Comparison of ENCODE assay signal across 21 cellular contexts in the genomic region with DNA sequence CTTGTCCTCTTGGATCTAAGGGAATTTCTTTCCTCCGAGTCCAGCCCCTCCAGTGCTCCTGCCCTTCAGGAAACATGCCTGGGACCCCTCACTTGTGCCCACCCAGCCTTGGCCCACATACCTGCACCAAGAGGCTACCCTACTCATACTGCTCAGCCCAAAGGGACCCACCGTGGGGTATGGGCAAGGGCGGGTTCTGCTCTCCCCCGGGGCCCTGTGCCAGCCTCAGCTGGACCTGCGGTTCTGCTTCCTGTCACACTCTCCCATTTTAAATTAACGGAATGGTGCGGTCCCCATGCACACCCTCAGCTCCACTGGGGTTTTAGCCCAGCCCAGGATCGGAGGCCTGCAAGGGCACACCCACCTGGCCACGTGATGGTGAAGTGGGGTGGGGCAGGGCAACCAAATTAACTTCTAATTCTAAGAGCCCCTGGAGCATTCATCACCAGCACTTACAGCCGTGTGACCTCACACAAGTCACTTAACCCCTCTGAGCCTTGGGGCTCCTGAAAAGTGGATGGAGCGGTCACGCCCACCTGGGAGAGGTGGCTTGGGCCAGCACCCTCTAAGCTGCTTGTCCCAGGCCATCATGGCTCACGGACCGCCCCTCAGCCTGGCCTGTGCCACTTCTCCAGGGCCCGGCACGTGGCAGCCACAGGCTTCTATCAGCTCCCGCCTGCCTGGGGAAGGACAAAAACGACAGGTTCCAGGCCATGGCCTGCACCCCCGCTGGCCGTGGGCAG. TPM values are rescaled to one million over a fixed set of nuclear protein-coding genes. Genes with fewer than 3 reads are reported as not detected.
DNase-seq lines count a peak whose midpoint lies in the region; ATAC-seq and TF ChIP-seq lines count a peak whose summit lies in the region.
"Had no signal": no experiment of that assay in that cellular context is flagged by ENCODE, and none has a peak within 500 bp of the region (broad histone marks: within the 10 kb centered on the region; RNA-seq: fewer than 3 reads in every experiment).

No MANE protein-coding gene starts in this region.

- H3K27me3 ChIP-seq in WERI-Rb-1 (ENCODE audit: insufficient read depth, low read depth, severe bottlenecking): no peaks in the 10 kb centered on the region
- peaks cover 0 to 33% of the 10 kb centered on the region in 2 donors for H3K27me3 ChIP-seq in left lung
- H3K27me3 ChIP-seq in transverse colon: peaks cover 26% of the 10 kb centered on the region

- 63% methylated on average over 16 of the region's 20 CpGs; no CpG with 5 or more reads in 1 of the 2 donors for WGBS in transverse colon (ENCODE audit: low coverage in 1 of 2), 2 donors

- TF ChIP-seq EP300 in transverse colon (IDR thresholded peaks at IDR 0.05; ENCODE audit: low read depth): no peak

- ATAC-seq in left lung (peak; percentile 55), HG03520 (IDR thresholded peaks at IDR 0.05; ENCODE audit: unreplicated experiment) (no peak)
- ATAC-seq: heart left ventricle, T-cell had no signal

- H3K4me1 ChIP-seq in left lung (peaks cover 0 to 38% of the 10 kb centered on the region in 2 donors), transverse colon (no peaks in the 10 kb centered on the region)

- TF ChIP-seq CTCF in WERI-Rb-1 (IDR thresholded peaks at IDR 0.05; ENCODE audit: low read depth, low read length): no peak
- no peak for TF ChIP-seq CTCF in left lung (IDR thresholded peaks at IDR 0.05)
- no peak for TF ChIP-seq CTCF in transverse colon (IDR thresholded peaks at IDR 0.05)
- no peak for TF ChIP-seq CTCF in GM13976 (IDR thresholded peaks at IDR 0.05; ENCODE audit: borderline replicate concordance, control extremely low read depth, extremely low read depth, insufficient read depth, missing control alignments)

- H3K4me3 ChIP-seq in WERI-Rb-1 (ENCODE audit: low read depth, low read length) (no peak overlapping the region), left lung (no peak overlapping the region), transverse colon (no peak overlapping the region)
- H3K4me3 ChIP-seq: heart left ventricle had no signal

- no peaks in the 10 kb centered on the region for H3K9me3 ChIP-seq in WERI-Rb-1 (ENCODE audit: severe bottlenecking)
- H3K9me3 ChIP-seq in left lung: no peaks in the 10 kb centered on the region
- no peaks in the 10 kb centered on the region for H3K9me3 ChIP-seq in transverse colon
- H3K9me3 ChIP-seq: heart left ventricle had no signal

- intact Hi-C loops in left lung (cut with DNase I) (no loop called here), transverse colon (cut with DNase I; ENCODE audit: low total_unique reads) (no loop called here)

- in situ Hi-C loops in transverse colon (cut with MboI; ENCODE audit: low pct_ligation_motif_present in 1 of 4, low pct_unique_long_range_greater_than_20kb in 1 of 4, low sequenced_read_pairs in 3 of 4) (no loop called here), GM13976 (cut with MboI; ENCODE audit: low sequenced_read_pairs, unreplicated experiment) (no loop called here)

- H3K27ac ChIP-seq in WERI-Rb-1: peak overlapping the region; percentile 51; the same call in 1 of the 2 replicates
- H3K27ac ChIP-seq in left lung: no peak overlapping the region
- no peak overlapping the region for H3K27ac ChIP-seq in transverse colon
- H3K27ac ChIP-seq: heart left ventricle had no signal

- H3K36me3 ChIP-seq in WERI-Rb-1: peaks cover 24% of the 10 kb centered on the region
- no peaks in the 10 kb centered on the region for H3K36me3 ChIP-seq in left lung
- no peaks in the 10 kb centered on the region for H3K36me3 ChIP-seq in transverse colon
- H3K36me3 ChIP-seq: heart left ventricle had no signal

- DNase-seq in NCI-H1436 (lab: John Stamatoyannopoulos, UW) (peak; percentile 44), NCI-H1436 treated with DMSO at 0.1 percent for 48 hours (lab: John Stamatoyannopoulos, UW) (no peak), ELF-1 (ENCODE audit: low read depth, low spot score) (peak; percentile 48), WERI-Rb-1 (peak; percentile 42), left lung (peak in 1 of 2 donors; percentile 80), transverse colon (no peak), GM13976 (ENCODE audit: low spot score) (no peak)
- DNase-seq: activated CD4-positive, alpha-beta T cell treated with anti-CD3 and anti-CD28 coated beads, Interleukin-2, amount 10 ng/mL, durations not matched to agents 7 days and 5 days; activated naive CD8-positive, alpha-beta T cell treated with anti-CD3 and anti-CD28 coated beads, Interleukin-2, amount 10 ng/mL, durations not matched to agents 7 days and 5 days; H7; NCI-H146; NCI-H2171 treated with DMSO at 0.1 percent for 48 hours; NCI-H774; OCI-M1; retina; SHP77 treated with DMSO at 0.1 percent for 48 hours; T-cell had no signal

- TF ChIP-seq POLR2A in transverse colon (IDR thresholded peaks at IDR 0.05): no peak

RNA-seq across cellular contexts. Expression of a gene that starts 28.3 kb away (rescaled TPM):
- total RNA-seq in left lung (1 to 10 TPM; 1.8 to 2.7 TPM), transverse colon (under 1 TPM in 2 of 4 donors, not detected in 2; 0.20 to 0.32 TPM)
- total RNA-seq: fibroblast of lung, omental fat pad had no signal

RNA-seq across cellular contexts. Expression of a gene that starts 30.8 kb away (rescaled TPM):
- total RNA-seq in left lung: 10 to 100 TPM; 20.2 to 23.1 TPM
- total RNA-seq in transverse colon: 10 to 100 TPM; 19.7 to 30.4 (median 25.5) TPM

RNA-seq across cellular contexts. Expression of a gene that starts 55.8 kb away (rescaled TPM):
- total RNA-seq in left lung (10 to 100 TPM; 42.5 to 42.9 TPM), transverse colon (10 to 100 TPM; 24.5 to 86.8 (median 56.0) TPM)

Comparison
In these comparisons a context has a peak if more than half of its experiments do, and no peak if none do; other contexts are left out.
1. DNase-seq: peak in NCI-H1436 (single experiment), ELF-1 (single experiment) and WERI-Rb-1 (single experiment); none in NCI-H1436 treated with DMSO at 0.1 percent for 48 hours (single experiment), transverse colon (single experiment) and GM13976 (single experiment).